In genomic region chr5:125775896-125776295, GRCh38 we compare ENCODE assay signal across 23 cellular contexts.
"Had no signal": no experiment of that assay in that cellular context is flagged by ENCODE, and none has a peak within 500 bp of the region (broad histone marks: within the 10 kb centered on the region; RNA-seq: fewer than 3 reads in every experiment).

No MANE protein-coding gene starts in this region.

- H3K4me3 ChIP-seq: K562 had no signal

- H3K27me3 Mint-ChIP-seq: activated CD4-positive, alpha-beta memory T cell treated with anti-CD3 and anti-CD28 coated beads for 36 hours; activated CD4-positive, alpha-beta T cell treated with anti-CD3 and anti-CD28 coated beads, Interleukin-2, amount 10 ng/mL, durations not matched to agents 24 days and 14 days; activated naive CD8-positive, alpha-beta T cell; T-helper 17 cell had no signal

- H3K36me3 Mint-ChIP-seq: activated CD4-positive, alpha-beta memory T cell treated with anti-CD3 and anti-CD28 coated beads for 36 hours; activated naive CD8-positive, alpha-beta T cell; brain had no signal

- H3K9me3 Mint-ChIP-seq: activated B cell treated with CpG ODN at 0.5 μM for 24 hours; activated CD4-positive, alpha-beta memory T cell treated with anti-CD3 and anti-CD28 coated beads for 36 hours; activated CD4-positive, alpha-beta T cell treated with anti-CD3 and anti-CD28 coated beads, Interleukin-2, amount 10 ng/mL, durations not matched to agents 24 days and 14 days had no signal

- ATAC-seq: activated T-cell treated with anti-CD3 and anti-CD28 coated beads, Interleukin-2, amount 50 U/mL, for 4 hours; K562; T-helper 17 cell had no signal

- H3K4me3 Mint-ChIP-seq: activated B cell treated with CpG ODN at 0.5 μM for 24 hours; activated CD4-positive, alpha-beta memory T cell treated with anti-CD3 and anti-CD28 coated beads for 36 hours; activated CD4-positive, alpha-beta T cell treated with anti-CD3 and anti-CD28 coated beads, Interleukin-2, amount 10 ng/mL, durations not matched to agents 24 days and 14 days; activated naive CD8-positive, alpha-beta T cell; activated T-cell treated with anti-CD3 and anti-CD28 coated beads, Interleukin-2, amount 50 U/mL, for 4 hours; brain; T-helper 17 cell had no signal

- H3K27ac Mint-ChIP-seq: activated B cell treated with CpG ODN at 0.5 μM for 24 hours; activated CD4-positive, alpha-beta memory T cell treated with anti-CD3 and anti-CD28 coated beads for 36 hours; activated CD4-positive, alpha-beta T cell treated with anti-CD3 and anti-CD28 coated beads, Interleukin-2, amount 10 ng/mL, durations not matched to agents 24 days and 14 days; activated naive CD8-positive, alpha-beta T cell; brain; T-helper 17 cell had no signal

- DNase-seq: activated B cell treated with CpG ODN at 0.5 μM for 24 hours; activated CD4-positive, alpha-beta memory T cell treated with anti-CD3 and anti-CD28 coated beads for 36 hours; activated CD4-positive, alpha-beta T cell treated with anti-CD3 and anti-CD28 coated beads for 1 hour; activated CD4-positive, alpha-beta T cell treated with anti-CD3 and anti-CD28 coated beads, Interleukin-2, amount 10 ng/mL, durations not matched to agents 24 days and 14 days; activated CD8-positive, alpha-beta memory T cell treated with anti-CD3 and anti-CD28 coated beads for 24 hours; activated effector memory CD4-positive, alpha-beta T cell treated with anti-CD3 and anti-CD28 coated beads, Interleukin-2, amount 50 U/mL, for 16 hours; activated naive CD4-positive, alpha-beta T cell treated with Interleukin-2 at 50 U/mL for 16 hours; activated T-cell treated with anti-CD3 and anti-CD28 coated beads, Interleukin-2, amount 50 U/mL, for 4 hours; amygdala; Karpas-422; MM.1S; NCI-H1105; NCI-H1436; NCI-H1694 treated with DMSO at 0.1 percent for 48 hours; NCI-H2029 treated with DMSO at 0.1 percent for 48 hours; NCI-H446 treated with DMSO at 0.1 percent for 48 hours; NCI-H748 treated with DMSO at 0.1 percent for 48 hours; SIG-M5; T-helper 17 cell; T-helper 9 cell had no signal

- H3K4me1 Mint-ChIP-seq: activated B cell treated with CpG ODN at 0.5 μM for 24 hours; activated CD4-positive, alpha-beta T cell treated with anti-CD3 and anti-CD28 coated beads, Interleukin-2, amount 10 ng/mL, durations not matched to agents 24 days and 14 days; brain; T-helper 17 cell had no signal
